ENCODE assay signal across 11 cellular contexts in the genomic region with DNA sequence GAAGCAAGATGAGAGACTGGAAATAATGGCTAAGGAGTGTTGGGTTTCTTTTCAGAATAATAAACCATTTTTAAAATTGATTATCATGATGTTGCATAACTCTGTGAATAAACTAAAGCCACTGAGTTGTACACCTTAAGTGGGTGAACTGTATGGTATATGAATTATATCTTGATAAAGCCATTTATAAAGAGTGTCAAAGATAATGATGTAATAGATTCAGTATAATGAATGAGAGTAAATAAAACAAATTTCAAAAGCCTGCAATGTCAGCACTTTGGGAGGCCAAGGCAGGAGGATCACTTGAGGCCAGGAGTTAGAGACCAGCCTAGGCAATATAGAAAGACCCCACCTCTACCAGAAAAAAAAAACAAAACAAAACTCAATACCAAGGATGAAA. TPM values are rescaled to one million over a fixed set of nuclear protein-coding genes. Genes with fewer than 3 reads are reported as not detected.
DNase-seq lines count a peak whose midpoint lies in the region; ATAC-seq, FAIRE-seq and TF ChIP-seq lines count a peak whose summit lies in the region.
"Had no signal": no experiment of that assay in that cellular context is flagged by ENCODE, and none has a peak within 500 bp of the region (broad histone marks: within the 10 kb centered on the region; RNA-seq: fewer than 3 reads in every experiment).

No MANE protein-coding gene starts in this region.

- DNase-seq in K562 (ENCODE audit: extremely low read depth in 1 of 4, low spot score in 3 of 4) (no peak), left ventricle myocardium inferior (no peak), esophagus squamous epithelium (lab: John Stamatoyannopoulos, UW) (no peak)
- DNase-seq in activated naive CD8-positive, alpha-beta T cell treated with anti-CD3 and anti-CD28 coated beads, Interleukin-2, amount 50 U/mL, for 24 hours = no peak
- DNase-seq: CD4-positive, CD25-positive, alpha-beta regulatory T cell; GOT3; HFFc6 had no signal

- H4K20me1 ChIP-seq in BLaER1 treated with 17β-estradiol and CSF1 and Interleukin-3, amounts not matched to agents 10 nM and 100 nM = no peaks in the 10 kb centered on the region
- H4K20me1 ChIP-seq in K562 (replicated peaks; ENCODE audit: control insufficient read depth, insufficient read depth, low read length) = no peaks in the 10 kb centered on the region
- H4K20me1 ChIP-seq: BLaER1 had no signal

- peaks cover 47% of the 10 kb centered on the region for H3K36me3 Mint-ChIP-seq in activated naive CD8-positive, alpha-beta T cell treated with anti-CD3 and anti-CD28 coated beads, Interleukin-2, amount 50 U/mL, for 24 hours (ENCODE audit: low read depth)

- peaks cover 6 to 25% (median 20%) of the 10 kb centered on the region in 11 experiments for H3K9me3 ChIP-seq in BLaER1 treated with 17β-estradiol and CSF1 and Interleukin-3, amounts not matched to agents 10 nM and 100 nM (replicated peaks in 1 of 11)
- H3K9me3 ChIP-seq in HEK293 (ENCODE audit: control insufficient read depth, insufficient read depth, low read depth, low read length) (no peaks in the 10 kb centered on the region), K562 (replicated peaks; ENCODE audit: control insufficient read depth, insufficient read depth, low read depth, low read length) (no peaks in the 10 kb centered on the region), left ventricle myocardium inferior (replicated peaks) (peaks cover 11% of the 10 kb centered on the region), esophagus squamous epithelium (peaks cover 0 to 9% (median 2%) of the 10 kb centered on the region in 3 donors)

- H3K4me3 Mint-ChIP-seq in activated naive CD8-positive, alpha-beta T cell treated with anti-CD3 and anti-CD28 coated beads, Interleukin-2, amount 50 U/mL, for 24 hours = no peak overlapping the region
- H3K4me3 Mint-ChIP-seq: CD4-positive, CD25-positive, alpha-beta regulatory T cell; HFFc6 had no signal

- no peak overlapping the region for H3K4me3 ChIP-seq in BLaER1 treated with 17β-estradiol and CSF1 and Interleukin-3, amounts not matched to agents 10 nM and 100 nM
- H3K4me3 ChIP-seq in HEK293 (ENCODE audit: low read depth, low read length) (no peak overlapping the region), K562 (no peak overlapping the region), left ventricle myocardium inferior (no peak overlapping the region), esophagus squamous epithelium (no peak overlapping the region)
- H3K4me3 ChIP-seq: BLaER1, HAP-1 had no signal

- in situ Hi-C loops in K562 (cut with MboI) = loop anchor here (10.0 kb wide), 1 partner anchor 680 kb away; no protein-coding TSS in a partner anchor

- no peaks in the 10 kb centered on the region for H3K9me1 ChIP-seq in K562 (ENCODE audit: control insufficient read depth, insufficient read depth, low read length)

- no peak overlapping the region for H3K9ac ChIP-seq in BLaER1 treated with 17β-estradiol and CSF1 and Interleukin-3, amounts not matched to agents 10 nM and 100 nM
- H3K9ac ChIP-seq in K562 (ENCODE audit: insufficient read depth in 1 of 2, low read depth in 2 of 2, low read length in 2 of 2) = no peak overlapping the region
- H3K9ac ChIP-seq: BLaER1 had no signal

- peaks cover 9% of the 10 kb centered on the region for H3K9me3 Mint-ChIP-seq in activated naive CD8-positive, alpha-beta T cell treated with anti-CD3 and anti-CD28 coated beads, Interleukin-2, amount 50 U/mL, for 24 hours

- FAIRE-seq in K562 (lab: Jason Lieb, UNC) = no peak

- intact Hi-C loops in K562 (cut with micrococcal nuclease) (no loop called here), left ventricle myocardium inferior (cut with micrococcal nuclease) (no loop called here), esophagus squamous epithelium (cut with DNase I) (no loop called here)

- peaks cover 32% of the 10 kb centered on the region for H3K4me1 Mint-ChIP-seq in activated naive CD8-positive, alpha-beta T cell treated with anti-CD3 and anti-CD28 coated beads, Interleukin-2, amount 50 U/mL, for 24 hours

- peak overlapping the region in 6 of 11 experiments; percentile 17 to 70 (median 50); a peak in 7 of 22 replicates for H3K4me2 ChIP-seq in BLaER1 treated with 17β-estradiol and CSF1 and Interleukin-3, amounts not matched to agents 10 nM and 100 nM
- no peak overlapping the region for H3K4me2 ChIP-seq in K562 (ENCODE audit: insufficient read depth, low read length)
- H3K4me2 ChIP-seq: BLaER1 had no signal

- peaks cover 3 to 53% (median 38%) of the 10 kb centered on the region in 11 experiments; a peak in 19 of 22 replicates for H3K36me3 ChIP-seq in BLaER1 treated with 17β-estradiol and CSF1 and Interleukin-3, amounts not matched to agents 10 nM and 100 nM
- H3K36me3 ChIP-seq in HEK293 (ENCODE audit: control insufficient read depth in 2 of 2, insufficient read depth in 1 of 2, low read length in 2 of 2) (peaks cover 20 to 33% of the 10 kb centered on the region in 2 experiments), K562 (ENCODE audit: control insufficient read depth, insufficient read depth, low read length) (peaks cover 22% of the 10 kb centered on the region; the same call in 2 of the 3 replicates), left ventricle myocardium inferior (peaks cover 25% of the 10 kb centered on the region), esophagus squamous epithelium (peaks cover 0 to 34% (median 0%) of the 10 kb centered on the region in 3 donors)

- H3K79me2 ChIP-seq in K562 (ENCODE audit: control insufficient read depth, insufficient read depth, low read length) = peaks cover 25% of the 10 kb centered on the region

- POLR2A ChIA-PET in HEK293 (lab: Yijun Ruan, JAX) = no interaction called here
- POLR2A ChIA-PET in K562 (lab: Yijun Ruan, JAX) = interaction anchor here (0.6 kb wide), 1 partner anchor 10 kb away, joined by 3 read pairs; no protein-coding TSS in a partner anchor

- H3K27me3 Mint-ChIP-seq in activated naive CD8-positive, alpha-beta T cell treated with anti-CD3 and anti-CD28 coated beads, Interleukin-2, amount 50 U/mL, for 24 hours = no peaks in the 10 kb centered on the region
- H3K27me3 Mint-ChIP-seq: CD4-positive, CD25-positive, alpha-beta regulatory T cell had no signal

- ATAC-seq in K562 = no peak
- no peak for ATAC-seq in activated naive CD8-positive, alpha-beta T cell treated with anti-CD3 and anti-CD28 coated beads, Interleukin-2, amount 50 U/mL, for 24 hours

- no TSS peak for BruUV-seq in K562 (replicated peaks; lab: Mats Ljungman, UMichigan)

- H2AFZ ChIP-seq in K562 (ENCODE audit: low read depth, low read length) = no peak overlapping the region

- no peak for TF ChIP-seq EP300 in K562 (IDR thresholded peaks at IDR 0.05; ENCODE audit: low read length)

- CTCF ChIA-PET in HEK293 (lab: Yijun Ruan, JAX) (interaction anchor here (1.0 to 2.9 kb wide), 2 partner anchors 110 to 318 kb away, joined by 4 to 18 read pairs; no protein-coding TSS in a partner anchor), K562 (lab: Yijun Ruan, JAX; ENCODE audit: low intra/inter-chr PET ratio) (no interaction called here)

- no peaks in the 10 kb centered on the region for H3K27me3 ChIP-seq in BLaER1 treated with 17β-estradiol and CSF1 and Interleukin-3, amounts not matched to agents 10 nM and 100 nM
- no peaks in the 10 kb centered on the region for H3K27me3 ChIP-seq in K562 (ENCODE audit: control insufficient read depth in 2 of 2, insufficient read depth in 2 of 2, low read length in 2 of 2)
- no peaks in the 10 kb centered on the region for H3K27me3 ChIP-seq in left ventricle myocardium inferior (ENCODE audit: low read depth)
- no peaks in the 10 kb centered on the region for H3K27me3 ChIP-seq in esophagus squamous epithelium
- H3K27me3 ChIP-seq: BLaER1 had no signal

- TF ChIP-seq CTCF in HEK293 (tag by site-specific recombination; IDR thresholded peaks at IDR 0.05) (no peak), K562 (IDR thresholded peaks at IDR 0.05 in 2 of 3, conservative IDR thresholded peaks at IDR 0.05 in 1 of 3; ENCODE audit: insufficient read depth in 2 of 3, low read depth in 1 of 3, low read length in 3 of 3) (no peak), left ventricle myocardium inferior (IDR thresholded peaks at IDR 0.05; ENCODE audit: borderline replicate concordance) (no peak), esophagus squamous epithelium (IDR thresholded peaks at IDR 0.05) (no peak)

- H3K27ac Mint-ChIP-seq in activated naive CD8-positive, alpha-beta T cell treated with anti-CD3 and anti-CD28 coated beads, Interleukin-2, amount 50 U/mL, for 24 hours = no peak overlapping the region

- no peak for TF ChIP-seq RAD21 in K562 (CRISPR knock-in tag; conservative IDR thresholded peaks at IDR 0.05 in 1 of 2, IDR thresholded peaks at IDR 0.05 in 1 of 2)

- H3K27ac ChIP-seq in BLaER1 treated with 17β-estradiol and CSF1 and Interleukin-3, amounts not matched to agents 10 nM and 100 nM = peak overlapping the region in 4 of 11 experiments; percentile 8 to 58 (median 22); a peak in 1 of 22 replicates
- H3K27ac ChIP-seq in HEK293 (ENCODE audit: extremely low read depth, low read depth, low read length) (no peak overlapping the region), K562 (ENCODE audit: extremely low read depth, low read depth, low read length) (peak overlapping the region; percentile 65; the same call in 2 of the 3 replicates), left ventricle myocardium inferior (replicated peaks) (no peak overlapping the region), esophagus squamous epithelium (no peak overlapping the region)
- H3K27ac ChIP-seq: BLaER1 had no signal

- peaks cover 0 to 73% (median 16%) of the 10 kb centered on the region in 10 experiments; a peak in 16 of 20 replicates for H3K4me1 ChIP-seq in BLaER1 treated with 17β-estradiol and CSF1 and Interleukin-3, amounts not matched to agents 10 nM and 100 nM
- H3K4me1 ChIP-seq in HEK293 (ENCODE audit: control insufficient read depth, insufficient read depth, low read length) (no peaks in the 10 kb centered on the region), K562 (replicated peaks in 1 of 2; ENCODE audit: control insufficient read depth in 2 of 2, insufficient read depth in 2 of 2, low read length in 2 of 2) (peaks cover 0 to 5% of the 10 kb centered on the region in 2 experiments; a peak in 3 of 5 replicates), left ventricle myocardium inferior (no peaks in the 10 kb centered on the region), esophagus squamous epithelium (no peaks in the 10 kb centered on the region)
- H3K4me1 ChIP-seq: BLaER1 had no signal

- TF ChIP-seq POLR2A in K562 (conservative IDR thresholded peaks at IDR 0.05) = no peak
- TF ChIP-seq POLR2A in esophagus squamous epithelium (IDR thresholded peaks at IDR 0.05) = no peak

RNA-seq across cellular contexts. Expression of a gene that starts 16.3 kb away (rescaled TPM):
- total RNA-seq in K562 (2011; cell fraction: chromatin; rRNA removed; ENCODE audit: low replicate concordance) = 68.3 and 152 TPM in 2 replicates
- 51.7 and 54.7 TPM in 2 replicates for total RNA-seq in K562 (2011; cell fraction: nucleolus; rRNA removed)
- 109 and 198 TPM in 2 replicates for total RNA-seq in K562 (2011; cell fraction: nucleoplasm; rRNA removed)
- total RNA-seq in K562 (2014; rRNA removed) (52.7 and 56.0 TPM in 2 replicates), K562 (2014; rRNA removed; fragmentation: Illumina TruSeq; extraction: Trizol) (54.8 and 58.5 TPM in 2 replicates), K562 (2015; rRNA removed; fragmentation: Illumina TruSeq; extraction: Trizol) (51.9 and 53.5 TPM in 2 replicates), K562 (2021) (59.1 and 65.4 TPM in 2 replicates), left ventricle myocardium inferior (29.0 TPM), esophagus squamous epithelium (10 to 100 TPM; 10.8 to 22.3 (median 16.9) TPM)
- polyA plus RNA-seq in K562 (2011; rRNA removed) (52.3 and 79.7 TPM in 2 replicates), K562 (2014; fragmentation: Illumina TruSeq; extraction: Trizol) (57.7 and 63.6 TPM in 2 replicates), K562 (2014; fragmentation: Nextera tagmentation; extraction: Ambion mirVana) (100 to 1,000 TPM in 1 of 2 experiments, 10 to 100 TPM in 1; 85.9 to 105 TPM), K562 (2014; rRNA removed) (74.0 and 108 TPM in 2 replicates)
- 41.6 and 68.1 TPM in 2 replicates for polyA plus RNA-seq in K562 (2011; cell fraction: cytosol; rRNA removed)
- polyA plus RNA-seq in K562 (2011; cell fraction: nucleus; rRNA removed) = 28.7 and 32.7 TPM in 2 replicates
- polyA plus RNA-seq in K562 (2012) = 42.5 and 47.5 TPM in 2 replicates
- 41.2 and 43.1 TPM in 2 replicates for polyA minus RNA-seq in K562 (2011; rRNA and poly(A)+ RNA removed)
- 23.0 and 28.3 TPM in 2 replicates for polyA minus RNA-seq in K562 (2011; cell fraction: cytosol; rRNA and poly(A)+ RNA removed)
- 43.8 and 74.5 TPM in 2 replicates for polyA minus RNA-seq in K562 (2011; cell fraction: nucleus; rRNA and poly(A)+ RNA removed)

RNA-seq across cellular contexts. Expression of a gene that starts 16.5 kb away (rescaled TPM):
- total RNA-seq in K562 (2011; cell fraction: chromatin; rRNA removed; ENCODE audit: low replicate concordance) = 26.3 and 65.1 TPM in 2 replicates
- 14.8 and 16.3 TPM in 2 replicates for total RNA-seq in K562 (2011; cell fraction: nucleolus; rRNA removed)
- 28.2 and 42.8 TPM in 2 replicates for total RNA-seq in K562 (2011; cell fraction: nucleoplasm; rRNA removed)
- 18.3 and 19.0 TPM in 2 replicates for total RNA-seq in K562 (2014; rRNA removed)
- total RNA-seq in K562 (2014; rRNA removed; fragmentation: Illumina TruSeq; extraction: Trizol) = 33.3 and 41.3 TPM in 2 replicates
- total RNA-seq in K562 (2015; rRNA removed; fragmentation: Illumina TruSeq; extraction: Trizol) = 20.1 and 21.3 TPM in 2 replicates
- 24.5 and 28.2 TPM in 2 replicates for total RNA-seq in K562 (2021)
- polyA plus RNA-seq in K562 (2011; rRNA removed) = 35.0 and 46.9 TPM in 2 replicates
- 9.9 and 17.6 TPM in 2 replicates for polyA plus RNA-seq in K562 (2011; cell fraction: cytosol; rRNA removed)
- polyA plus RNA-seq in K562 (2011; cell fraction: nucleus; rRNA removed) = 11.3 and 14.2 TPM in 2 replicates
- 20.2 and 29.8 TPM in 2 replicates for polyA plus RNA-seq in K562 (2012)
- polyA plus RNA-seq in K562 (2014; fragmentation: Illumina TruSeq; extraction: Trizol) = 22.8 and 26.8 TPM in 2 replicates
- polyA plus RNA-seq in K562 (2014; fragmentation: Nextera tagmentation; extraction: Ambion mirVana) = 10 to 100 TPM; 68.1 to 79.9 TPM
- polyA plus RNA-seq in K562 (2014; rRNA removed) = 25.0 and 25.2 TPM in 2 replicates
- 34.8 and 38.7 TPM in 2 replicates for polyA minus RNA-seq in K562 (2011; rRNA and poly(A)+ RNA removed)
- 7.4 and 12.8 TPM in 2 replicates for polyA minus RNA-seq in K562 (2011; cell fraction: cytosol; rRNA and poly(A)+ RNA removed)
- 9.4 and 18.4 TPM in 2 replicates for polyA minus RNA-seq in K562 (2011; cell fraction: nucleus; rRNA and poly(A)+ RNA removed)
- total RNA-seq in left ventricle myocardium inferior = 23.5 TPM
- total RNA-seq in esophagus squamous epithelium = 10 to 100 TPM in 2 of 4 donors, 1 to 10 TPM in 2; 3.4 to 15.6 (median 10.4) TPM
